In the genomic region with DNA sequence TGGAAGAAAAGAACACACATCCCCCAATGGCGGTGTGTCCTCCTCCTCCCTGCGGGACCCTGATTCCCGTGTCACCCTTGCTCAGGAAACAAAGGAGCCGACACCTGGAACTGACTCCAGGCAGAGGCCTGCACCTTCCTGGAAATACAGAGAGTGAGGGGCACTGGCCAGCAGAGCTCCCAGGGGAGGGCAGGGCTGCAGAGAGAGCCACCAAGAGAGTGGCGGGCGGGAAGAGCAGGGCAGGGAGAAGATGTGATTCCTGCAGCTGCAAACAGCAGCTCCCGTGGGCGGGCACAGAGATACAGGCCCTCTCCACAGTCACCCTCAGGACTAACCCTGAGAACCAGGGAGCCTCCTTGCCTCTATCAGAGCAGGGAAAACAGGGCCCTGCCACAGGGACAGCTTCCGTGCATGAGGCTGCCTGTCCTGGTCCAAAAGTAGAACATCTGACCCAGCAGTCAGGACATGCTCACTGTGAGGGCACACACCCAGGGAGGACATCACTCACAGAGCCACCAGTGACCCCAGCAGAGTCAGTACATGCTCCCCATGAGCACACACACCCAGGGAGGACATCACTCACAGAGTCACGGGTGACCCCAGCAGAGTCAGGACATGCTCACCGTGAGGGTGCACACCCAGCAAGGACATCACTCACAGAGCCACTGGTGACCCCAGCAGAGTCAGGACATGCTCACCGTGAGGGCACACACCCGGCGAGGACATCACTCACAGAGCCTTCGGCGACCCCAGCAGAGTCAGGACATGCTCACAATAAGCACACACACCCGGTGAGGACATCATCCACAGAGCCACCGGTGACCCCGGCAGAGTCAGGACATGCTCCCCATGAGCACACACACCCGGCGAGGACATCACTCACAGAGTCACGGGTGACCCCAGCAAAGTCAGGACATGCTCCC, we compare ENCODE assay signal across 18 cellular contexts.
DNase-seq lines count a peak whose midpoint lies in the region; ATAC-seq and TF ChIP-seq lines count a peak whose summit lies in the region.
"Had no signal": no experiment of that assay in that cellular context is flagged by ENCODE, and none has a peak within 500 bp of the region (broad histone marks: within the 10 kb centered on the region; RNA-seq: fewer than 3 reads in every experiment).

No MANE protein-coding gene starts in this region.

- H3K9me2 ChIP-seq in neural cell (ENCODE audit: insufficient read depth, low read length): no peaks in the 10 kb centered on the region

- H3K9ac ChIP-seq in neural cell (ENCODE audit: low read length): peak overlapping the region; percentile 51

- H3K36me3 ChIP-seq in neural cell (ENCODE audit: insufficient read depth, low read length) (no peaks in the 10 kb centered on the region), testis (ENCODE audit: low read depth, missing control alignments) (no peaks in the 10 kb centered on the region)
- H3K36me3 ChIP-seq: breast epithelium, SJSA1 had no signal

- H3K27ac ChIP-seq in neural cell (ENCODE audit: low read length) (peak overlapping the region; percentile 76), testis (no peak overlapping the region)
- H3K27ac ChIP-seq: breast epithelium, SJSA1 had no signal

- H3F3A ChIP-seq in neural cell (ENCODE audit: insufficient read depth, low read length, poor library complexity, severe bottlenecking): peaks cover 4% of the 10 kb centered on the region

- no peak overlapping the region for H3K4me3 Mint-ChIP-seq in activated T-cell treated with anti-CD3 and anti-CD28 coated beads, Interleukin-2, amount 50 U/mL, for 24 hours
- no peak overlapping the region for H3K4me3 Mint-ChIP-seq in activated T-cell treated with anti-CD3 and anti-CD28 coated beads, Interleukin-2, amount 50 U/mL, for 72 hours
- H3K4me3 Mint-ChIP-seq: stimulated activated effector memory CD8-positive, alpha-beta T cell treated with anti-CD3 and anti-CD28 coated beads, Interleukin-12 subunit alpha, Interleukin-12 subunit beta, amount 100 ng/mL, for 72 hours had no signal

- WGBS in testis, 2 donors: 73 to 88% methylated on average over 17 to 22 of the region's 22 CpGs

- H3K4me1 Mint-ChIP-seq in activated T-cell treated with anti-CD3 and anti-CD28 coated beads, Interleukin-2, amount 50 U/mL, for 24 hours (ENCODE audit: low read depth): no peaks in the 10 kb centered on the region
- no peaks in the 10 kb centered on the region for H3K4me1 Mint-ChIP-seq in activated T-cell treated with anti-CD3 and anti-CD28 coated beads, Interleukin-2, amount 50 U/mL, for 72 hours (ENCODE audit: low read depth)
- H3K4me1 Mint-ChIP-seq: stimulated activated effector memory CD8-positive, alpha-beta T cell treated with anti-CD3 and anti-CD28 coated beads, Interleukin-12 subunit alpha, Interleukin-12 subunit beta, amount 100 ng/mL, for 72 hours had no signal

- no peak for TF ChIP-seq EP300 in neural cell (conservative IDR thresholded peaks at IDR 0.05; ENCODE audit: poor library complexity, severe bottlenecking)

- H4K20me1 ChIP-seq in neural cell (ENCODE audit: insufficient read depth): no peaks in the 10 kb centered on the region

- no peaks in the 10 kb centered on the region for H3K9me3 Mint-ChIP-seq in activated T-cell treated with anti-CD3 and anti-CD28 coated beads, Interleukin-2, amount 50 U/mL, for 24 hours
- peaks cover 1 to 2% of the 10 kb centered on the region in 2 donors for H3K9me3 Mint-ChIP-seq in activated T-cell treated with anti-CD3 and anti-CD28 coated beads, Interleukin-2, amount 50 U/mL, for 72 hours
- H3K9me3 Mint-ChIP-seq: stimulated activated effector memory CD8-positive, alpha-beta T cell treated with anti-CD3 and anti-CD28 coated beads, Interleukin-12 subunit alpha, Interleukin-12 subunit beta, amount 100 ng/mL, for 72 hours had no signal

- no peak for TF ChIP-seq CTCF in neural cell (IDR thresholded peaks at IDR 0.05; ENCODE audit: poor library complexity, severe bottlenecking)
- TF ChIP-seq CTCF in testis (IDR thresholded peaks at IDR 0.05): no peak

- peak; percentile 20 for DNase-seq in activated T-cell treated with anti-CD3 and anti-CD28 coated beads, Interleukin-2, amount 50 U/mL, for 24 hours
- DNase-seq in activated T-cell treated with anti-CD3 and anti-CD28 coated beads, Interleukin-2, amount 50 U/mL, for 72 hours: no peak
- peak; percentile 45 for DNase-seq in ecto neural progenitor cell (ENCODE audit: low spot score)
- DNase-seq in testis: peak; percentile 6
- DNase-seq: activated T-cell treated with anti-CD3 and anti-CD28 coated beads for 4 hours; effector memory CD4-positive, alpha-beta T cell; NCI-H1048; NCI-H748 treated with DMSO at 0.1 percent for 48 hours; nucleus accumbens; T-helper 9 cell had no signal

- H3K4me2 ChIP-seq in neural cell (ENCODE audit: low read length): no peak overlapping the region

- TF ChIP-seq POLR2A in testis (IDR thresholded peaks at IDR 0.05): no peak

- no peak for ATAC-seq in activated T-cell treated with anti-CD3 and anti-CD28 coated beads, Interleukin-2, amount 50 U/mL, for 72 hours (replicated peaks in 1 of 2)
- ATAC-seq in HG03378 (IDR thresholded peaks at IDR 0.05; ENCODE audit: unreplicated experiment) (no peak), GM19452 (IDR thresholded peaks at IDR 0.05; ENCODE audit: unreplicated experiment) (no peak), HG02763 (IDR thresholded peaks at IDR 0.05; ENCODE audit: unreplicated experiment) (no peak)
- ATAC-seq: stimulated activated effector memory CD8-positive, alpha-beta T cell treated with anti-CD3 and anti-CD28 coated beads, Interleukin-12 subunit alpha, Interleukin-12 subunit beta, amount 100 ng/mL, for 72 hours had no signal

- no peak overlapping the region for H2AFZ ChIP-seq in neural cell (ENCODE audit: low read depth, low read length)

- no peaks in the 10 kb centered on the region for H3K4me1 ChIP-seq in testis
- H3K4me1 ChIP-seq: breast epithelium, SJSA1 had no signal

- H3K9me3 ChIP-seq in neural cell (ENCODE audit: low read length): no peaks in the 10 kb centered on the region
- H3K9me3 ChIP-seq in testis: no peaks in the 10 kb centered on the region
- H3K9me3 ChIP-seq: breast epithelium had no signal

- no peak overlapping the region for H3K27ac Mint-ChIP-seq in activated T-cell treated with anti-CD3 and anti-CD28 coated beads, Interleukin-2, amount 50 U/mL, for 24 hours
- no peak overlapping the region for H3K27ac Mint-ChIP-seq in activated T-cell treated with anti-CD3 and anti-CD28 coated beads, Interleukin-2, amount 50 U/mL, for 72 hours
- H3K27ac Mint-ChIP-seq: stimulated activated effector memory CD8-positive, alpha-beta T cell treated with anti-CD3 and anti-CD28 coated beads, Interleukin-12 subunit alpha, Interleukin-12 subunit beta, amount 100 ng/mL, for 72 hours had no signal

- H3K27me3 ChIP-seq in neural cell (ENCODE audit: insufficient read depth, low read depth, low read length): no peaks in the 10 kb centered on the region
- H3K27me3 ChIP-seq in testis: no peaks in the 10 kb centered on the region
- H3K27me3 ChIP-seq: breast epithelium, SJSA1 had no signal

- intact Hi-C loops in testis (cut with DNase I; ENCODE audit: low total_unique reads): no loop called here

- H3K79me2 ChIP-seq in neural cell (replicated peaks; ENCODE audit: insufficient read depth, low read length): no peaks in the 10 kb centered on the region

- peaks cover 16% of the 10 kb centered on the region for H3K27me3 Mint-ChIP-seq in activated T-cell treated with anti-CD3 and anti-CD28 coated beads, Interleukin-2, amount 50 U/mL, for 24 hours
- peaks cover 7% of the 10 kb centered on the region for H3K27me3 Mint-ChIP-seq in activated T-cell treated with anti-CD3 and anti-CD28 coated beads, Interleukin-2, amount 50 U/mL, for 72 hours (ENCODE audit: low read depth)

- no peaks in the 10 kb centered on the region for H3K36me3 Mint-ChIP-seq in activated T-cell treated with anti-CD3 and anti-CD28 coated beads, Interleukin-2, amount 50 U/mL, for 24 hours (ENCODE audit: low read depth)
- H3K36me3 Mint-ChIP-seq in activated T-cell treated with anti-CD3 and anti-CD28 coated beads, Interleukin-2, amount 50 U/mL, for 72 hours (ENCODE audit: insufficient read depth in 2 of 2): peaks cover 0 to 6% of the 10 kb centered on the region in 2 donors
- H3K36me3 Mint-ChIP-seq: stimulated activated effector memory CD8-positive, alpha-beta T cell treated with anti-CD3 and anti-CD28 coated beads, Interleukin-12 subunit alpha, Interleukin-12 subunit beta, amount 100 ng/mL, for 72 hours had no signal

- TF ChIP-seq RAD21 in neural cell (conservative IDR thresholded peaks at IDR 0.05): no peak

- no peak overlapping the region for H3K4me3 ChIP-seq in neural cell (ENCODE audit: low read length)
- no peak overlapping the region for H3K4me3 ChIP-seq in testis
- H3K4me3 ChIP-seq: breast epithelium, K562, SJSA1 had no signal

TF ChIP-seq in neural cell, 6 proteins besides CTCF, POLR2A, EP300 and RAD21 (continues in another document):
- TF ChIP-seq POLR2AphosphoS5 (IDR thresholded peaks at IDR 0.05) (no peak), MXI1 (conservative IDR thresholded peaks at IDR 0.05; ENCODE audit: poor library complexity, severe bottlenecking) (no peak), SMC3 (conservative IDR thresholded peaks at IDR 0.05; ENCODE audit: poor library complexity) (no peak), TAF1 (IDR thresholded peaks at IDR 0.05; ENCODE audit: low read depth) (no peak)
- TF ChIP-seq, protein P1, sequence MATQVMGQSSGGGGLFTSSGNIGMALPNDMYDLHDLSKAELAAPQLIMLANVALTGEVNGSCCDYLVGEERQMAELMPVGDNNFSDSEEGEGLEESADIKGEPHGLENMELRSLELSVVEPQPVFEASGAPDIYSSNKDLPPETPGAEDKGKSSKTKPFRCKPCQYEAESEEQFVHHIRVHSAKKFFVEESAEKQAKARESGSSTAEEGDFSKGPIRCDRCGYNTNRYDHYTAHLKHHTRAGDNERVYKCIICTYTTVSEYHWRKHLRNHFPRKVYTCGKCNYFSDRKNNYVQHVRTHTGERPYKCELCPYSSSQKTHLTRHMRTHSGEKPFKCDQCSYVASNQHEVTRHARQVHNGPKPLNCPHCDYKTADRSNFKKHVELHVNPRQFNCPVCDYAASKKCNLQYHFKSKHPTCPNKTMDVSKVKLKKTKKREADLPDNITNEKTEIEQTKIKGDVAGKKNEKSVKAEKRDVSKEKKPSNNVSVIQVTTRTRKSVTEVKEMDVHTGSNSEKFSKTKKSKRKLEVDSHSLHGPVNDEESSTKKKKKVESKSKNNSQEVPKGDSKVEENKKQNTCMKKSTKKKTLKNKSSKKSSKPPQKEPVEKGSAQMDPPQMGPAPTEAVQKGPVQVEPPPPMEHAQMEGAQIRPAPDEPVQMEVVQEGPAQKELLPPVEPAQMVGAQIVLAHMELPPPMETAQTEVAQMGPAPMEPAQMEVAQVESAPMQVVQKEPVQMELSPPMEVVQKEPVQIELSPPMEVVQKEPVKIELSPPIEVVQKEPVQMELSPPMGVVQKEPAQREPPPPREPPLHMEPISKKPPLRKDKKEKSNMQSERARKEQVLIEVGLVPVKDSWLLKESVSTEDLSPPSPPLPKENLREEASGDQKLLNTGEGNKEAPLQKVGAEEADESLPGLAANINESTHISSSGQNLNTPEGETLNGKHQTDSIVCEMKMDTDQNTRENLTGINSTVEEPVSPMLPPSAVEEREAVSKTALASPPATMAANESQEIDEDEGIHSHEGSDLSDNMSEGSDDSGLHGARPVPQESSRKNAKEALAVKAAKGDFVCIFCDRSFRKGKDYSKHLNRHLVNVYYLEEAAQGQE (IDR thresholded peaks at IDR 0.05; ENCODE audit: borderline replicate concordance): no peak

Comparison
In these comparisons a context has a peak if more than half of its experiments do, and no peak if none do; other contexts are left out.
1. DNase-seq: peak in activated T-cell treated with anti-CD3 and anti-CD28 coated beads, Interleukin-2, amount 50 U/mL, for 24 hours (single experiment), ecto neural progenitor cell (single experiment) and testis (single experiment); none in activated T-cell treated with anti-CD3 and anti-CD28 coated beads, Interleukin-2, amount 50 U/mL, for 72 hours (0 of 2).